28 cellular contexts compared by ENCODE assay signal in genomic region chr6:35432291-35432690, GRCh38.
"Had no signal": no experiment of that assay in that cellular context is flagged by ENCODE, and none has a peak within 500 bp of the region (broad histone marks: within the 10 kb centered on the region; RNA-seq: fewer than 3 reads in every experiment).

No MANE protein-coding gene starts in this region.

- H3K27me3 ChIP-seq: ascending aorta, cardiac muscle cell, MG63, SJSA1 had no signal

- H3K27ac ChIP-seq: ascending aorta, cardiac muscle cell, SJSA1 had no signal

- H3K36me3 ChIP-seq: cardiac muscle cell had no signal

- H3K9me3 ChIP-seq: SJSA1 had no signal

- H3K9ac ChIP-seq: SK-N-SH had no signal

- FAIRE-seq: TTC549 had no signal

- ATAC-seq: activated CD4-positive, alpha-beta T cell treated with anti-CD3 and anti-CD28 coated beads for 36 hours; activated CD4-positive, CD25-positive, alpha-beta regulatory T cell treated with anti-CD3 and anti-CD28 coated beads, Interleukin-2, amount 50 U/mL, for 24 hours; activated CD8-positive, alpha-beta T cell treated with anti-CD3 and anti-CD28 coated beads, Interleukin-2, amount 10 ng/mL, durations not matched to agents 7 days and 5 days; Panc1; WTC11 had no signal

- DNase-seq: activated CD4-positive, alpha-beta T cell treated with anti-CD3 and anti-CD28 coated beads for 36 hours; activated CD4-positive, alpha-beta T cell treated with anti-CD3 and anti-CD28 coated beads, Interleukin-2, amount 10 ng/mL, durations not matched to agents 7 days and 5 days; activated CD4-positive, alpha-beta T cell treated with anti-CD3 and anti-CD28 coated beads, Interleukin-2, amount 50 U/mL, for 48 hours; activated CD8-positive, alpha-beta T cell treated with anti-CD3 and anti-CD28 coated beads, Interleukin-2, amount 10 ng/mL, durations not matched to agents 7 days and 5 days; activated gamma-delta T cell; activated naive CD4-positive, alpha-beta T cell treated with Interleukin-2 at 50 U/mL for 16 hours; activated naive CD8-positive, alpha-beta T cell treated with anti-CD3 and anti-CD28 coated beads, Interleukin-2, amount 10 ng/mL, durations not matched to agents 7 days and 5 days; activated T-cell treated with anti-CD3 and anti-CD28 coated beads, Interleukin-2, amount 50 U/mL, for 24 hours; amygdala; Kasumi-1; MG63; NCI-H1048; NCI-H1105 treated with DMSO at 0.1 percent for 48 hours; NCI-H1436; NCI-H1694 treated with DMSO at 0.1 percent for 48 hours; NCI-H2029; NCI-H345; NCI-H524 treated with DMSO at 0.1 percent for 48 hours; RPMI8226; SHP77 treated with DMSO at 0.1 percent for 48 hours; SK-N-SH had no signal

- H3K4me3 ChIP-seq: ascending aorta, cardiac muscle cell, MG63, SJSA1 had no signal

- H3K4me1 ChIP-seq: ascending aorta had no signal
